Comparison of ENCODE assay signal across 24 cellular contexts in the genomic region with DNA sequence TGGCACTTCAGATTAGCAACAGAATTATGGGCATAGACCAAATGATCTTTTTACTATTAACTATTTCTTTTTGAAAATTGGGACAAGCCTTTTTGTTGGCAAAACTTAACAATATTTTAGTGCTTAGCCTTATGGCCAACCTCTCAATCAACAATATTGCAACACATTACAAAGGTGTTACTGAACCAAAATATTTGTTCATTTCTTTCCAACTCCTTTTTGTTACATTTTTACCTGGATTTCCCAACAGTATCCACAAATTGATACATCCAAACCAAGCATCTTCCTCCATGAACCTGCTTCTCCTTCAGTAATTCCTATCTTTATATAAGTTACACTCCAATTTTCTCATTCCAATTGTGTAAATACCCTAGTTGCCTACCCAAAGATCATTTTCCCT. TPM values are rescaled to one million over a fixed set of nuclear protein-coding genes. Genes with fewer than 3 reads are reported as not detected.
"Had no signal": no experiment of that assay in that cellular context is flagged by ENCODE, and none has a peak within 500 bp of the region (broad histone marks: within the 10 kb centered on the region; RNA-seq: fewer than 3 reads in every experiment).

No MANE protein-coding gene starts in this region.

- H3K9me2 ChIP-seq: SK-N-SH had no signal

- H3K27ac ChIP-seq: RWPE1 had no signal

- H3K9ac ChIP-seq: SK-N-SH had no signal

- H3K9me3 ChIP-seq: SK-N-SH had no signal

- DNase-seq: IMR-90, NCI-H1092, NCI-H1105 treated with DMSO at 0.1 percent for 48 hours, NCI-H1417 treated with DMSO at 0.1 percent for 48 hours, NCI-H146, NCI-H1694 treated with DMSO at 0.1 percent for 48 hours, NCI-H1930, NCI-H2081, NCI-H2107, NCI-H2227 treated with DMSO at 0.1 percent for 48 hours, NCI-H524, NCI-H526 treated with DMSO at 0.1 percent for 48 hours, NCI-H748 treated with DMSO at 0.1 percent for 48 hours, PC-3, SHP77, SK-N-SH, SW 1271, T-cell had no signal

- ATAC-seq: Panc1, PC-3, T-cell had no signal

- H3K4me2 ChIP-seq: SK-N-SH had no signal

RNA-seq across cellular contexts. Expression of gene AMPD1, which starts 1.5 kb away (rescaled TPM):
- total RNA-seq: HT-29, IMR-90, MCF 10A, NCI-H460, PC-3, SK-MEL-5 had no signal
- polyA plus RNA-seq: IMR-90, SK-N-SH had no signal

RNA-seq across cellular contexts. Expression of gene DENND2C, which starts 27.0 kb away (rescaled TPM):
- total RNA-seq: HT-29 had no signal
